Comparison of ENCODE assay signal across 1 cellular context in the genomic region with DNA sequence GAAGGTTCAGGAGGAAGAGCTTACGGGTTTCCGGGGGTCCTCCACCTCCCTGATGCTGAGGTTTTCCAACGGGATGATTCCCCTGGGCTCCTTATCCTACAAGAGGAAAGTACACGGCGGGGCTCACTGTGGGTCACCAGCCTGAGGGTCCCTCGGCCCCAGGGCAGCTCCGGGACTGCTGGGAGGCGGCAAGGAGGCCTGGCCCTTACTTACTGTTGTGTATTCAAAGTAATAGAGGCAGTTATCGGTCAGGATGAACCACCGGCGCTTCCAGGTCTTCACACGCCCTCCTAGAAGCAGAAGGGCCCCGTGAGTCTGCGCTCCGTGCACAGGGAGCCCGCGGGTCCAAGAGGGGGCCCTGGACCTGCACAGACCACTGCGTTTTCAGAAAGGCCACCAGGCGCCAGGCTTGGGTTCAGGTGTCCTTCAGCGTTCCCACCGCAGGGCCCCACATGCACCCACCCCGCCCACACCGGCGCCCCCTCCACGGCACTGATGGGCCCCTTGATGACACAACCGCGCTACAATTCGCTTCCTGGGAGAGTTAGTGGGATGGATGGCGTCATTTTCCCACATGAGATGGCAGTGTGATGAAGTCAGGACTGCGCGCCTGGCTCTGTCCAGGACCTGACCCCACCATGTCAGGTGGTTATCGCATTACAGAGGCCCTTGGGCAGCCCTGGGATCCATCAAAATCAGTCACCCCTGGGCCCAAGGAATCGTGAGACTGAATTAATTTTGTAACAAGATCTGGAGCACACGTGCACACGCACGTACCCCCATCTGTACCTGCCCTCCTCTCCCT.
TF ChIP-seq lines count a peak whose summit lies in the region.

No MANE protein-coding gene starts in this region.

TF ChIP-seq in GM12891, 5 proteins besides CTCF, POLR2A, EP300 and RAD21 (continued from another document):
- no peak for TF ChIP-seq POLR2AphosphoS5 (IDR thresholded peaks at IDR 0.05; ENCODE audit: low read depth, low read length)
- TF ChIP-seq POU2F2 (IDR thresholded peaks at IDR 0.05; ENCODE audit: low read depth, low read length): no peak
- TF ChIP-seq PAX5 (IDR thresholded peaks at IDR 0.05; ENCODE audit: insufficient read depth, low read length, severe bottlenecking): no peak
- TF ChIP-seq TAF1 (IDR thresholded peaks at IDR 0.05; ENCODE audit: low read depth, low read length): no peak
